ENCODE assay signal across 1 cellular context in the genomic region with DNA sequence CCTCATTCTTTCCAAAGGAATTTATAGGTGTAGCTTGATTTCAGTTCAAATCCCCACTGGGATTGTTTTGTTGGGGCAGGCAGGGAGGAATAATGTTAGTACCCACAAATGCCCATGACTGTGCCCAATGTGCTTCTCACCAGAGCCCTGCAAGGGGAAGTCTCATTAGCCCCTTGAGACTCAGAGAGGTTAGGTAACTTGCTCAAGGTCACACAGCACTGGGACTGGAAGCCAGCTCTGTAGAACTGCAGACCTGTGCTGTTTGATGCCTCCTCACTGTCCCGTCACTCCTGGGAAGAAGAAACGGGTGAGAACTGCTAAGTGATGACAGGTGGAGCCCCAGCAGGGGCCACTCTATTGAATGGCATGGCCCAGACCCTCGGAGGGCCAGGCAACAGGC.
TF ChIP-seq lines count a peak whose summit lies in the region.

No MANE protein-coding gene starts in this region.

TF ChIP-seq in K562, 482 proteins besides CTCF, POLR2A, EP300 and RAD21 (continued from another document):
- TF ChIP-seq, protein P1, sequence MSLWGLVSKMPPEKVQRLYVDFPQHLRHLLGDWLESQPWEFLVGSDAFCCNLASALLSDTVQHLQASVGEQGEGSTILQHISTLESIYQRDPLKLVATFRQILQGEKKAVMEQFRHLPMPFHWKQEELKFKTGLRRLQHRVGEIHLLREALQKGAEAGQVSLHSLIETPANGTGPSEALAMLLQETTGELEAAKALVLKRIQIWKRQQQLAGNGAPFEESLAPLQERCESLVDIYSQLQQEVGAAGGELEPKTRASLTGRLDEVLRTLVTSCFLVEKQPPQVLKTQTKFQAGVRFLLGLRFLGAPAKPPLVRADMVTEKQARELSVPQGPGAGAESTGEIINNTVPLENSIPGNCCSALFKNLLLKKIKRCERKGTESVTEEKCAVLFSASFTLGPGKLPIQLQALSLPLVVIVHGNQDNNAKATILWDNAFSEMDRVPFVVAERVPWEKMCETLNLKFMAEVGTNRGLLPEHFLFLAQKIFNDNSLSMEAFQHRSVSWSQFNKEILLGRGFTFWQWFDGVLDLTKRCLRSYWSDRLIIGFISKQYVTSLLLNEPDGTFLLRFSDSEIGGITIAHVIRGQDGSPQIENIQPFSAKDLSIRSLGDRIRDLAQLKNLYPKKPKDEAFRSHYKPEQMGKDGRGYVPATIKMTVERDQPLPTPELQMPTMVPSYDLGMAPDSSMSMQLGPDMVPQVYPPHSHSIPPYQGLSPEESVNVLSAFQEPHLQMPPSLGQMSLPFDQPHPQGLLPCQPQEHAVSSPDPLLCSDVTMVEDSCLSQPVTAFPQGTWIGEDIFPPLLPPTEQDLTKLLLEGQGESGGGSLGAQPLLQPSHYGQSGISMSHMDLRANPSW (CRISPR knock-in tag; IDR thresholded peaks at IDR 0.05), result no peak
- TF ChIP-seq, protein P2, sequence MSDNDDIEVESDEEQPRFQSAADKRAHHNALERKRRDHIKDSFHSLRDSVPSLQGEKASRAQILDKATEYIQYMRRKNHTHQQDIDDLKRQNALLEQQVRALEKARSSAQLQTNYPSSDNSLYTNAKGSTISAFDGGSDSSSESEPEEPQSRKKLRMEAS (CRISPR knock-in tag; IDR thresholded peaks at IDR 0.05), result 0 out of 2 replicates have a peak, but pooled peaks have one; percentile 3
- TF ChIP-seq, protein P3, sequence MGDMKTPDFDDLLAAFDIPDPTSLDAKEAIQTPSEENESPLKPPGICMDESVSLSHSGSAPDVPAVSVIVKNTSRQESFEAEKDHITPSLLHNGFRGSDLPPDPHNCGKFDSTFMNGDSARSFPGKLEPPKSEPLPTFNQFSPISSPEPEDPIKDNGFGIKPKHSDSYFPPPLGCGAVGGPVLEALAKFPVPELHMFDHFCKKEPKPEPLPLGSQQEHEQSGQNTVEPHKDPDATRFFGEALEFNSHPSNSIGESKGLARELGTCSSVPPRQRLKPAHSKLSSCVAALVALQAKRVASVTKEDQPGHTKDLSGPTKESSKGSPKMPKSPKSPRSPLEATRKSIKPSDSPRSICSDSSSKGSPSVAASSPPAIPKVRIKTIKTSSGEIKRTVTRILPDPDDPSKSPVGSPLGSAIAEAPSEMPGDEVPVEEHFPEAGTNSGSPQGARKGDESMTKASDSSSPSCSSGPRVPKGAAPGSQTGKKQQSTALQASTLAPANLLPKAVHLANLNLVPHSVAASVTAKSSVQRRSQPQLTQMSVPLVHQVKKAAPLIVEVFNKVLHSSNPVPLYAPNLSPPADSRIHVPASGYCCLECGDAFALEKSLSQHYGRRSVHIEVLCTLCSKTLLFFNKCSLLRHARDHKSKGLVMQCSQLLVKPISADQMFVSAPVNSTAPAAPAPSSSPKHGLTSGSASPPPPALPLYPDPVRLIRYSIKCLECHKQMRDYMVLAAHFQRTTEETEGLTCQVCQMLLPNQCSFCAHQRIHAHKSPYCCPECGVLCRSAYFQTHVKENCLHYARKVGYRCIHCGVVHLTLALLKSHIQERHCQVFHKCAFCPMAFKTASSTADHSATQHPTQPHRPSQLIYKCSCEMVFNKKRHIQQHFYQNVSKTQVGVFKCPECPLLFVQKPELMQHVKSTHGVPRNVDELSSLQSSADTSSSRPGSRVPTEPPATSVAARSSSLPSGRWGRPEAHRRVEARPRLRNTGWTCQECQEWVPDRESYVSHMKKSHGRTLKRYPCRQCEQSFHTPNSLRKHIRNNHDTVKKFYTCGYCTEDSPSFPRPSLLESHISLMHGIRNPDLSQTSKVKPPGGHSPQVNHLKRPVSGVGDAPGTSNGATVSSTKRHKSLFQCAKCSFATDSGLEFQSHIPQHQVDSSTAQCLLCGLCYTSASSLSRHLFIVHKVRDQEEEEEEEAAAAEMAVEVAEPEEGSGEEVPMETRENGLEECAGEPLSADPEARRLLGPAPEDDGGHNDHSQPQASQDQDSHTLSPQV (IDR thresholded peaks at IDR 0.05), result peak; percentile 0; the same call in 1 of the 2 replicates
- TF ChIP-seq ZFP36 (IDR thresholded peaks at IDR 0.05; ENCODE audit: low read depth, low read length, partially characterized antibody) (peak; percentile 74), MTA1 (IDR thresholded peaks at IDR 0.05; ENCODE audit: borderline replicate concordance) (no peak), DMBX1 (CRISPR knock-in tag; IDR thresholded peaks at IDR 0.05; ENCODE audit: borderline replicate concordance) (no peak), RBM14 (IDR thresholded peaks at IDR 0.05; ENCODE audit: borderline replicate concordance, insufficient read depth, low read depth, low read length) (no peak), SMARCC2 (IDR thresholded peaks at IDR 0.05; ENCODE audit: low read depth) (no peak), ZEB2 (IDR thresholded peaks at IDR 0.05) (no peak), SMARCA5 (IDR thresholded peaks at IDR 0.05) (peak; percentile 63; the same call in 1 of the 2 replicates), DACH1 (IDR thresholded peaks at IDR 0.05; ENCODE audit: partially characterized antibody) (no peak), KDM1A (IDR thresholded peaks at IDR 0.05) (peak; percentile 32 to 63; a peak in 3 of 4 replicates), CCNT2 (IDR thresholded peaks at IDR 0.05; ENCODE audit: borderline replicate concordance, extremely low read depth, insufficient read length, low read depth, low read length) (no peak), PTBP1 (IDR thresholded peaks at IDR 0.05; ENCODE audit: low read depth, low read length) (0 out of 2 replicates have a peak, but pooled peaks have one; percentile 41), ATF1 (CRISPR knock-in tag; IDR thresholded peaks at IDR 0.05) (no peak), ATF1 (tag; IDR thresholded peaks at IDR 0.05) (no peak)
